Comparison of ENCODE assay signal across 7 cellular contexts in genomic region chr4:107913283-107913899, GRCh38. TPM values are rescaled to one million over a fixed set of nuclear protein-coding genes. Genes with fewer than 3 reads are reported as not detected.
DNase-seq lines count a peak whose midpoint lies in the region; ATAC-seq and TF ChIP-seq lines count a peak whose summit lies in the region.

No MANE protein-coding gene starts in this region.

- H3K27me3 ChIP-seq in heart left ventricle: no peaks in the 10 kb centered on the region

- no peak overlapping the region for H3K4me3 Mint-ChIP-seq in activated T-helper 17 cell treated with anti-CD3 and anti-CD28 coated beads, Interleukin-2, amount 50 U/mL, for 72 hours

- peak; percentile 75 for DNase-seq in DMS 273 (lab: John Stamatoyannopoulos, UW; ENCODE audit: unreplicated experiment)
- DNase-seq in NCI-H2107 treated with DMSO at 0.1 percent for 48 hours (lab: John Stamatoyannopoulos, UW; ENCODE audit: unreplicated experiment): peak; percentile 12
- DNase-seq in heart left ventricle: peak in 1 of 5 donors; percentile 44
- DNase-seq in putamen (ENCODE audit: low spot score): peak; percentile 63

- ATAC-seq in GM18519 (IDR thresholded peaks at IDR 0.05; ENCODE audit: low FRiP score, unreplicated experiment) (peak; percentile 92), HG02981 (IDR thresholded peaks at IDR 0.05; ENCODE audit: unreplicated experiment) (peak; percentile 94), heart left ventricle (peak in 3 of 4 donors; percentile 73 to 86 (median 77))
- ATAC-seq in activated T-helper 17 cell treated with anti-CD3 and anti-CD28 coated beads, Interleukin-2, amount 50 U/mL, for 72 hours (replicated peaks): peak; percentile 63

- H3K9me3 Mint-ChIP-seq in activated T-helper 17 cell treated with anti-CD3 and anti-CD28 coated beads, Interleukin-2, amount 50 U/mL, for 72 hours: no peaks in the 10 kb centered on the region

- no peak overlapping the region for H3K27ac Mint-ChIP-seq in activated T-helper 17 cell treated with anti-CD3 and anti-CD28 coated beads, Interleukin-2, amount 50 U/mL, for 72 hours

- no peaks in the 10 kb centered on the region for H3K36me3 Mint-ChIP-seq in activated T-helper 17 cell treated with anti-CD3 and anti-CD28 coated beads, Interleukin-2, amount 50 U/mL, for 72 hours (ENCODE audit: low read depth)

- H3K9me3 ChIP-seq in heart left ventricle: no peaks in the 10 kb centered on the region

- peaks cover 9% of the 10 kb centered on the region for H3K27me3 Mint-ChIP-seq in activated T-helper 17 cell treated with anti-CD3 and anti-CD28 coated beads, Interleukin-2, amount 50 U/mL, for 72 hours

- TF ChIP-seq CTCF in heart left ventricle (IDR thresholded peaks at IDR 0.05): peak; percentile 62 to 94 (median 80)

- TF ChIP-seq POLR2A in heart left ventricle (IDR thresholded peaks at IDR 0.05): no peak

- 12 to 21% (median 14%) methylated on average over 2 of the region's 2 CpGs for WGBS in heart left ventricle, 4 donors

- no peak overlapping the region for H3K27ac ChIP-seq in heart left ventricle

- H3K4me1 Mint-ChIP-seq in activated T-helper 17 cell treated with anti-CD3 and anti-CD28 coated beads, Interleukin-2, amount 50 U/mL, for 72 hours: no peaks in the 10 kb centered on the region

- H3K36me3 ChIP-seq in heart left ventricle: peaks cover 0 to 33% (median 9%) of the 10 kb centered on the region in 9 donors

- intact Hi-C loops in heart left ventricle (cut with DNase I): loop anchor here in 9 of 10 donors (1.0 to 5.0 kb wide), 5 partner anchors 86 to 156 kb away; partner anchors contain the start of gene SGMS2 (in 2 of the 9)

- no peak overlapping the region for H3K4me3 ChIP-seq in heart left ventricle

- peaks cover 0 to 3% (median 0%) of the 10 kb centered on the region in 12 donors for H3K4me1 ChIP-seq in heart left ventricle

RNA-seq across cellular contexts. Expression of gene CYP2U1, which starts 18.0 kb away (rescaled TPM):
- 1 to 10 TPM in 1 of 2 donors, under 1 TPM in 1; 0.90 to 1.3 TPM for total RNA-seq in activated T-helper 17 cell treated with anti-CD3 and anti-CD28 coated beads, Interleukin-2, amount 50 U/mL, for 72 hours
- total RNA-seq in heart left ventricle: 10 to 100 TPM in 1 of 9 donors, 1 to 10 TPM in 8; 5.5 to 11.8 (median 6.9) TPM
- 1 to 10 TPM; 3.7 to 5.8 TPM for polyA plus RNA-seq in heart left ventricle
